ENCODE assay signal across 8 cellular contexts in genomic region chr9:136117291-136118060, GRCh38. TPM values are rescaled to one million over a fixed set of nuclear protein-coding genes. Genes with fewer than 3 reads are reported as not detected.
DNase-seq lines count a peak whose midpoint lies in the region; ATAC-seq and TF ChIP-seq lines count a peak whose summit lies in the region.

No MANE protein-coding gene starts in this region.

- peaks cover 22% of the 10 kb centered on the region for H3K4me1 Mint-ChIP-seq in activated naive CD8-positive, alpha-beta T cell treated with anti-CD3 and anti-CD28 coated beads, Interleukin-2, amount 10 ng/mL, durations not matched to agents 7 days and 5 days
- peaks cover 11 to 16% of the 10 kb centered on the region in 2 donors for H3K4me1 Mint-ChIP-seq in immature natural killer cell
- H3K4me1 Mint-ChIP-seq in stimulated activated naive CD8-positive, alpha-beta T cell treated with anti-CD3 and anti-CD28 coated beads, Interleukin-15, amount 100 ng/mL, for 72 hours: peaks cover 46% of the 10 kb centered on the region

- DNase-seq in AG04449 (ENCODE audit: low read depth, low spot score) (no peak), immature natural killer cell (peak in 1 of 3 donors; percentile 15), NCI-H526 (lab: John Stamatoyannopoulos, UW) (no peak), SIG-M5 (lab: John Stamatoyannopoulos, UW) (no peak)
- peak; percentile 55 for DNase-seq in activated naive CD8-positive, alpha-beta T cell treated with anti-CD3 and anti-CD28 coated beads, Interleukin-2, amount 10 ng/mL, durations not matched to agents 7 days and 5 days
- peak; percentile 68 to 75 for DNase-seq in stimulated activated naive CD8-positive, alpha-beta T cell treated with anti-CD3 and anti-CD28 coated beads, Interleukin-15, amount 100 ng/mL, for 72 hours

- POLR2A ChIA-PET in AG04449 (lab: Yijun Ruan, JAX): interaction anchor here (1.1 to 1.3 kb wide), 2 partner anchors 8 to 66 kb away, joined by 5 to 7 read pairs; no protein-coding TSS in a partner anchor
- POLR2A ChIA-PET in activated naive CD8-positive, alpha-beta T cell treated with anti-CD3 and anti-CD28 coated beads, Interleukin-2, amount 10 ng/mL, durations not matched to agents 7 days and 5 days (lab: Charles Lee): interaction anchor here (1.3 to 2.1 kb wide), 4 partner anchors 10 to 156 kb away, joined by 5 to 61 read pairs (median 13); partner anchors contain the start of gene UBAC1

- no peaks in the 10 kb centered on the region for H3K9me3 ChIP-seq in HUES64 (ENCODE audit: insufficient read depth, low read depth, low read length)

- H3K4me3 Mint-ChIP-seq in activated naive CD8-positive, alpha-beta T cell treated with anti-CD3 and anti-CD28 coated beads, Interleukin-2, amount 10 ng/mL, durations not matched to agents 7 days and 5 days: peak overlapping the region; percentile 83
- peak overlapping the region; percentile 77 to 83 (median 80) for H3K4me3 Mint-ChIP-seq in immature natural killer cell
- peak overlapping the region; percentile 90 for H3K4me3 Mint-ChIP-seq in stimulated activated naive CD8-positive, alpha-beta T cell treated with anti-CD3 and anti-CD28 coated beads, Interleukin-15, amount 100 ng/mL, for 72 hours

- CTCF ChIA-PET in AG04449 (lab: Yijun Ruan, JAX): interaction anchor here (0.6 to 2.6 kb wide), 8 partner anchors 20 to 354 kb away, joined by 3 to 25 read pairs (median 4); no protein-coding TSS in a partner anchor

- H3K9me3 Mint-ChIP-seq in activated naive CD8-positive, alpha-beta T cell treated with anti-CD3 and anti-CD28 coated beads, Interleukin-2, amount 10 ng/mL, durations not matched to agents 7 days and 5 days: no peaks in the 10 kb centered on the region
- H3K9me3 Mint-ChIP-seq in immature natural killer cell: no peaks in the 10 kb centered on the region
- no peaks in the 10 kb centered on the region for H3K9me3 Mint-ChIP-seq in stimulated activated naive CD8-positive, alpha-beta T cell treated with anti-CD3 and anti-CD28 coated beads, Interleukin-15, amount 100 ng/mL, for 72 hours

- TF ChIP-seq CTCF in AG04449 (IDR thresholded peaks at IDR 0.05; ENCODE audit: insufficient read depth, low read length, missing control alignments): no peak

- 57% methylated on average over 30 of the region's 30 CpGs for WGBS in HUES64

- peak overlapping the region; percentile 68 for H3K4me3 ChIP-seq in AG04449 (ENCODE audit: low read depth, low read length)
- peak overlapping the region; percentile 77 for H3K4me3 ChIP-seq in HUES64 (ENCODE audit: low read length)

- no peaks in the 10 kb centered on the region for H3K27me3 ChIP-seq in HUES64 (ENCODE audit: insufficient read depth, low read length)

- peak overlapping the region; percentile 88 for H3K27ac ChIP-seq in HUES64 (ENCODE audit: low read depth, low read length)

- peak overlapping the region; percentile 90 for H3K9ac ChIP-seq in HUES64 (ENCODE audit: low read depth, low read length)

- H3K36me3 Mint-ChIP-seq in activated naive CD8-positive, alpha-beta T cell treated with anti-CD3 and anti-CD28 coated beads, Interleukin-2, amount 10 ng/mL, durations not matched to agents 7 days and 5 days: peaks cover 8% of the 10 kb centered on the region
- H3K36me3 Mint-ChIP-seq in immature natural killer cell: no peaks in the 10 kb centered on the region

- peaks cover 15% of the 10 kb centered on the region; the same call in 1 of the 2 replicates for H3K36me3 ChIP-seq in HUES64 (ENCODE audit: insufficient read depth, low read length)

- no peaks in the 10 kb centered on the region for H3K27me3 Mint-ChIP-seq in activated naive CD8-positive, alpha-beta T cell treated with anti-CD3 and anti-CD28 coated beads, Interleukin-2, amount 10 ng/mL, durations not matched to agents 7 days and 5 days
- H3K27me3 Mint-ChIP-seq in immature natural killer cell (ENCODE audit: low read depth in 3 of 3): peaks cover 3 to 12% (median 5%) of the 10 kb centered on the region in 3 donors
- H3K27me3 Mint-ChIP-seq in stimulated activated naive CD8-positive, alpha-beta T cell treated with anti-CD3 and anti-CD28 coated beads, Interleukin-15, amount 100 ng/mL, for 72 hours: no peaks in the 10 kb centered on the region

- H3K4me1 ChIP-seq in HUES64 (ENCODE audit: insufficient read depth, low read length): no peaks in the 10 kb centered on the region

- peak overlapping the region; percentile 81 for H3K27ac Mint-ChIP-seq in activated naive CD8-positive, alpha-beta T cell treated with anti-CD3 and anti-CD28 coated beads, Interleukin-2, amount 10 ng/mL, durations not matched to agents 7 days and 5 days
- H3K27ac Mint-ChIP-seq in immature natural killer cell: peak overlapping the region in 5 of 6 donors; percentile 50 to 87 (median 82)
- H3K27ac Mint-ChIP-seq in stimulated activated naive CD8-positive, alpha-beta T cell treated with anti-CD3 and anti-CD28 coated beads, Interleukin-15, amount 100 ng/mL, for 72 hours: peak overlapping the region; percentile 57 to 89

- ATAC-seq in GM19035 (IDR thresholded peaks at IDR 0.05; ENCODE audit: unreplicated experiment): peak; percentile 6
- no peak for ATAC-seq in activated naive CD8-positive, alpha-beta T cell treated with anti-CD3 and anti-CD28 coated beads, Interleukin-2, amount 10 ng/mL, durations not matched to agents 7 days and 5 days (ENCODE audit: low read depth)
- ATAC-seq in stimulated activated naive CD8-positive, alpha-beta T cell treated with anti-CD3 and anti-CD28 coated beads, Interleukin-15, amount 100 ng/mL, for 72 hours: peak; percentile 53

RNA-seq across cellular contexts. Expression of gene TMEM250, which starts 1.2 kb away (rescaled TPM):
- polyA plus RNA-seq in HUES64 (2013, experiment 1 of 2): 31.5 TPM
- 29.2 TPM for polyA plus RNA-seq in HUES64 (2013, experiment 2 of 2)
- 10 to 100 TPM; 45.3 to 45.9 TPM for total RNA-seq in activated naive CD8-positive, alpha-beta T cell treated with anti-CD3 and anti-CD28 coated beads, Interleukin-2, amount 10 ng/mL, durations not matched to agents 7 days and 5 days
- 10 to 100 TPM; 44.3 to 78.6 (median 44.6) TPM for polyA plus RNA-seq in immature natural killer cell

RNA-seq across cellular contexts. Expression of gene NACC2, which starts 22.4 kb away (rescaled TPM):
- polyA plus RNA-seq in HUES64 (2013, experiment 1 of 2): 6.4 TPM
- 7.7 TPM for polyA plus RNA-seq in HUES64 (2013, experiment 2 of 2)
- total RNA-seq in activated naive CD8-positive, alpha-beta T cell treated with anti-CD3 and anti-CD28 coated beads, Interleukin-2, amount 10 ng/mL, durations not matched to agents 7 days and 5 days: 10 to 100 TPM; 10.5 to 11.2 TPM
- polyA plus RNA-seq in immature natural killer cell: 1 to 10 TPM; 2.1 to 6.2 (median 2.8) TPM

Comparison
In these comparisons a context has a peak if more than half of its experiments do, and no peak if none do; other contexts are left out.
1. DNase-seq: peak in activated naive CD8-positive, alpha-beta T cell treated with anti-CD3 and anti-CD28 coated beads, Interleukin-2, amount 10 ng/mL, durations not matched to agents 7 days and 5 days (single experiment) and stimulated activated naive CD8-positive, alpha-beta T cell treated with anti-CD3 and anti-CD28 coated beads, Interleukin-15, amount 100 ng/mL, for 72 hours (2 of 2); none in AG04449 (single experiment), NCI-H526 (0 of 2) and SIG-M5 (single experiment).
2. Peak in every context shown above with its lines, with median percentiles within 50 percentile points of each other: H3K27ac Mint-ChIP-seq and H3K4me3 Mint-ChIP-seq.